ENCODE assay signal across 14 cellular contexts in the genomic region with DNA sequence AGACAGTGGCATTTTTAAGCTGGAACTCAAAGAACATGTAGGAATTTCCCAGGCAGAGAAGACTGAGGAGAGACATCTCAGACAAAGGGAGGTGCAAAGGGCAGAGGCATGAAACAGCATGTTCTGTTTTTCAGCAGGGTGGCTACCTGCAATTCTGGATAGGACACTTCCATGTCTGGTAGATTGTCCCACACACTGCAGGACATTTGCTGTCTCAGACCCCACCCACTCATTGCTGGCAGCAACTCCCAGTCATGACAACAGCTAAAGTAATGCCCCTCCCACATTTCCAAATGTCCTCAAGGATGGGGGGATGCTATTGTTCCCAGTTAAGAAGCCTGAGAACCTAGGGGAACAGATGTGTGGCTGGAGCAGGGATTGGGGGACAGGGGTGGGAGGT. TPM values are rescaled to one million over a fixed set of nuclear protein-coding genes. Genes with fewer than 3 reads are reported as not detected.
A peak's percentile ranks its signal among the peaks of the same experiment; 100 is the strongest.
DNase-seq lines count a peak whose midpoint lies in the region; ATAC-seq and TF ChIP-seq lines count a peak whose summit lies in the region.
"Had no signal": no experiment of that assay in that cellular context is flagged by ENCODE, and none has a peak within 500 bp of the region (broad histone marks: within the 10 kb centered on the region; RNA-seq: fewer than 3 reads in every experiment).

No MANE protein-coding gene starts in this region.

- no peak for TF ChIP-seq CTCF in epithelial cell of esophagus (IDR thresholded peaks at IDR 0.05; ENCODE audit: insufficient read depth, low read depth, low read length, missing control alignments)

- no peaks in the 10 kb centered on the region for H3K27me3 Mint-ChIP-seq in activated naive CD4-positive, alpha-beta T cell treated with anti-CD3 and anti-CD28 coated beads, Interleukin-2, amount 10 ng/mL, durations not matched to agents 7 days and 5 days
- no peaks in the 10 kb centered on the region for H3K27me3 Mint-ChIP-seq in T-helper 17 cell
- H3K27me3 Mint-ChIP-seq in stimulated activated naive CD8-positive, alpha-beta T cell treated with anti-CD3 and anti-CD28 coated beads, Interleukin-15, amount 100 ng/mL, for 72 hours = no peaks in the 10 kb centered on the region

- ATAC-seq in T-helper 17 cell = no peak
- ATAC-seq in stimulated activated naive CD8-positive, alpha-beta T cell treated with anti-CD3 and anti-CD28 coated beads, Interleukin-15, amount 100 ng/mL, for 72 hours = no peak
- no peak for ATAC-seq in left colon

- H3K9me3 ChIP-seq in T-helper 17 cell (ENCODE audit: control insufficient read depth, low read length, poor library complexity, severe bottlenecking) = no peaks in the 10 kb centered on the region
- H3K9me3 ChIP-seq: esophagus squamous epithelium had no signal

- peak overlapping the region; percentile 30 for H3K27ac Mint-ChIP-seq in activated naive CD4-positive, alpha-beta T cell treated with anti-CD3 and anti-CD28 coated beads, Interleukin-2, amount 10 ng/mL, durations not matched to agents 7 days and 5 days
- peak overlapping the region; percentile 91 for H3K27ac Mint-ChIP-seq in T-helper 17 cell
- H3K27ac Mint-ChIP-seq in stimulated activated naive CD8-positive, alpha-beta T cell treated with anti-CD3 and anti-CD28 coated beads, Interleukin-15, amount 100 ng/mL, for 72 hours = peak overlapping the region in 1 of 2 donors; percentile 92

- H3K4me3 Mint-ChIP-seq in activated naive CD4-positive, alpha-beta T cell treated with anti-CD3 and anti-CD28 coated beads, Interleukin-2, amount 10 ng/mL, durations not matched to agents 7 days and 5 days = no peak overlapping the region
- peak overlapping the region; percentile 74 for H3K4me3 Mint-ChIP-seq in T-helper 17 cell
- H3K4me3 Mint-ChIP-seq in stimulated activated naive CD8-positive, alpha-beta T cell treated with anti-CD3 and anti-CD28 coated beads, Interleukin-15, amount 100 ng/mL, for 72 hours = peak overlapping the region; percentile 34 to 52
- H3K4me3 Mint-ChIP-seq: H9 had no signal

- CTCF ChIA-PET in activated naive CD4-positive, alpha-beta T cell treated with anti-CD3 and anti-CD28 coated beads, Interleukin-2, amount 10 ng/mL, durations not matched to agents 7 days and 5 days (lab: Charles Lee) = no interaction called here

- H3K9me3 Mint-ChIP-seq in activated naive CD4-positive, alpha-beta T cell treated with anti-CD3 and anti-CD28 coated beads, Interleukin-2, amount 10 ng/mL, durations not matched to agents 7 days and 5 days = no peaks in the 10 kb centered on the region
- no peaks in the 10 kb centered on the region for H3K9me3 Mint-ChIP-seq in stimulated activated naive CD8-positive, alpha-beta T cell treated with anti-CD3 and anti-CD28 coated beads, Interleukin-15, amount 100 ng/mL, for 72 hours
- H3K9me3 Mint-ChIP-seq: H9 had no signal

- intact Hi-C loops in left colon (cut with DNase I, micrococcal nuclease) = no loop called here

- H3K4me1 Mint-ChIP-seq in activated naive CD4-positive, alpha-beta T cell treated with anti-CD3 and anti-CD28 coated beads, Interleukin-2, amount 10 ng/mL, durations not matched to agents 7 days and 5 days = peaks cover 88% of the 10 kb centered on the region
- peaks cover 63% of the 10 kb centered on the region for H3K4me1 Mint-ChIP-seq in T-helper 17 cell
- H3K4me1 Mint-ChIP-seq in stimulated activated naive CD8-positive, alpha-beta T cell treated with anti-CD3 and anti-CD28 coated beads, Interleukin-15, amount 100 ng/mL, for 72 hours = peaks cover 91% of the 10 kb centered on the region

- H3K4me3 ChIP-seq in epithelial cell of esophagus (ENCODE audit: low read length) = no peak overlapping the region
- H3K4me3 ChIP-seq: esophagus squamous epithelium had no signal

- DNase-seq in activated naive CD4-positive, alpha-beta T cell treated with anti-CD3 and anti-CD28 coated beads, Interleukin-2, amount 10 ng/mL, durations not matched to agents 7 days and 5 days = no peak
- no peak for DNase-seq in activated naive CD4-positive, alpha-beta T cell (lab: John Stamatoyannopoulos, UW)
- DNase-seq in T-helper 17 cell (no peak), epithelial cell of esophagus (ENCODE audit: low read depth) (peak; percentile 30), NCI-H146 treated with DMSO at 0.1 percent for 48 hours (lab: John Stamatoyannopoulos, UW; ENCODE audit: unreplicated experiment) (no peak), left colon (no peak), activated gamma-delta T cell (lab: John Stamatoyannopoulos, UW) (no peak)
- DNase-seq in stimulated activated naive CD8-positive, alpha-beta T cell treated with anti-CD3 and anti-CD28 coated beads, Interleukin-15, amount 100 ng/mL, for 72 hours = no peak
- DNase-seq: activated CD4-positive, CD25-positive, alpha-beta regulatory T cell treated with anti-CD3 and anti-CD28 coated beads, Interleukin-2, amount 50 U/mL, for 72 hours; esophagus squamous epithelium; GF-D8; H9; islet precursor cell; NCI-H1694 treated with DMSO at 0.1 percent for 48 hours had no signal

- H3K36me3 Mint-ChIP-seq in activated naive CD4-positive, alpha-beta T cell treated with anti-CD3 and anti-CD28 coated beads, Interleukin-2, amount 10 ng/mL, durations not matched to agents 7 days and 5 days = peaks cover 30% of the 10 kb centered on the region
- peaks cover 2% of the 10 kb centered on the region for H3K36me3 Mint-ChIP-seq in T-helper 17 cell (ENCODE audit: low read depth)

RNA-seq across cellular contexts. Expression of a gene that starts 40.8 kb away (rescaled TPM):
- total RNA-seq in T-helper 17 cell = 100 to 1,000 TPM; 232 to 246 TPM
- 10 to 100 TPM in 1 of 2 donors, 1 to 10 TPM in 1; 9.2 to 14.6 TPM for total RNA-seq in left colon

Comparison
In these comparisons a context has a peak if more than half of its experiments do, and no peak if none do; other contexts are left out.
1. RNA of a gene that starts 40.8 kb away (total RNA-seq): 232 to 246 TPM in T-helper 17 cell; 9.2 to 14.6 TPM in left colon; every median in the first group is over 10 times any median in the second.